ENCODE assay signal across 19 cellular contexts in genomic region chr6:167493961-167494697, GRCh38.
A peak's percentile ranks its signal among the peaks of the same experiment; 100 is the strongest.
DNase-seq lines count a peak whose midpoint lies in the region; ATAC-seq and TF ChIP-seq lines count a peak whose summit lies in the region.
"Had no signal": no experiment of that assay in that cellular context is flagged by ENCODE, and none has a peak within 500 bp of the region (broad histone marks: within the 10 kb centered on the region; RNA-seq: fewer than 3 reads in every experiment).

No MANE protein-coding gene starts in this region.

- H3K4me3 ChIP-seq in heart left ventricle = no peak overlapping the region
- H3K4me3 ChIP-seq: esophagus muscularis mucosa, K562, smooth muscle cell had no signal

- H3K4me1 ChIP-seq in heart left ventricle = peaks cover 0 to 31% (median 14%) of the 10 kb centered on the region in 12 donors

- no peaks in the 10 kb centered on the region for H3K36me3 ChIP-seq in heart left ventricle
- H3K36me3 ChIP-seq: esophagus muscularis mucosa had no signal

- no peaks in the 10 kb centered on the region for H3K36me3 Mint-ChIP-seq in brain
- peaks cover 3% of the 10 kb centered on the region for H3K36me3 Mint-ChIP-seq in nephron (ENCODE audit: low read depth)
- H3K36me3 Mint-ChIP-seq in stimulated activated naive B cell treated with anti-CD40 and anti-IgM and Interleukin-4, amounts not matched to agents 10 μg/mL and 1 μg/mL and 100 μg/mL, for 72 hours = no peaks in the 10 kb centered on the region
- no peaks in the 10 kb centered on the region for H3K36me3 Mint-ChIP-seq in type B pancreatic cell
- H3K36me3 Mint-ChIP-seq in CD4-positive, alpha-beta T cell (ENCODE audit: low read depth) = no peaks in the 10 kb centered on the region
- H3K36me3 Mint-ChIP-seq: natural killer cell treated with Interleukin-12 subunit alpha and Interleukin-12 subunit beta and Interleukin-15 and Interleukin-18, amount 100 ng/mL, for 72 hours; stimulated activated memory B cell treated with anti-CD40 and anti-IgM and Interleukin-4, amounts not matched to agents 10 μg/mL and 1 μg/mL and 100 μg/mL, for 72 hours had no signal

- H3K27ac ChIP-seq in heart left ventricle = peak overlapping the region in 2 of 12 donors; percentile 34
- H3K27ac ChIP-seq in CD4-positive, alpha-beta T cell (ENCODE audit: low read depth, low read length) = no peak overlapping the region
- H3K27ac ChIP-seq: esophagus muscularis mucosa had no signal

- ATAC-seq in heart left ventricle (peak; percentile 71 to 88 (median 80)), HG03442 (IDR thresholded peaks at IDR 0.05; ENCODE audit: unreplicated experiment) (no peak), HG02610 (IDR thresholded peaks at IDR 0.05; ENCODE audit: unreplicated experiment) (no peak)
- no peak for ATAC-seq in stimulated activated naive B cell treated with anti-CD40 and anti-IgM and Interleukin-4, amounts not matched to agents 10 μg/mL and 1 μg/mL and 100 μg/mL, for 72 hours (replicated peaks)
- ATAC-seq in CD4-positive, alpha-beta T cell (ENCODE audit: poor library complexity) = no peak
- ATAC-seq: K562; stimulated activated memory B cell treated with anti-CD40 and anti-IgM and Interleukin-4, amounts not matched to agents 10 μg/mL and 1 μg/mL and 100 μg/mL, for 72 hours had no signal

- CTCF ChIA-PET in CD4-positive, alpha-beta T cell (lab: Charles Lee) = no interaction called here

- peaks cover 6% of the 10 kb centered on the region for H3K27me3 Mint-ChIP-seq in brain
- H3K27me3 Mint-ChIP-seq in nephron (ENCODE audit: low read depth) = peaks cover 9% of the 10 kb centered on the region
- peaks cover 19 to 20% of the 10 kb centered on the region in 2 donors for H3K27me3 Mint-ChIP-seq in stimulated activated naive B cell treated with anti-CD40 and anti-IgM and Interleukin-4, amounts not matched to agents 10 μg/mL and 1 μg/mL and 100 μg/mL, for 72 hours
- peaks cover 10% of the 10 kb centered on the region for H3K27me3 Mint-ChIP-seq in type B pancreatic cell
- peaks cover 18% of the 10 kb centered on the region for H3K27me3 Mint-ChIP-seq in CD4-positive, alpha-beta T cell
- H3K27me3 Mint-ChIP-seq: stimulated activated memory B cell treated with anti-CD40 and anti-IgM and Interleukin-4, amounts not matched to agents 10 μg/mL and 1 μg/mL and 100 μg/mL, for 72 hours had no signal

- DNase-seq in heart left ventricle = peak; percentile 59 to 84 (median 62)
- DNase-seq in stimulated activated naive B cell treated with anti-CD40 and anti-IgM and Interleukin-4, amounts not matched to agents 10 μg/mL and 1 μg/mL and 100 μg/mL, for 72 hours = no peak
- DNase-seq in type B pancreatic cell (ENCODE audit: extremely low spot score, unreplicated experiment) = no peak
- DNase-seq in CD4-positive, alpha-beta T cell = no peak
- DNase-seq: activated CD4-positive, alpha-beta T cell treated with anti-CD3 and anti-CD28 coated beads, Interleukin-2, amount 10 ng/mL, durations not matched to agents 7 days and 5 days; activated naive CD4-positive, alpha-beta T cell treated with anti-CD3 and anti-CD28 coated beads, Interleukin-2, amount 50 U/mL, for 16 hours; AML-193; NCI-H1048; NCI-H2227 treated with DMSO at 0.1 percent for 48 hours; SIG-M5 had no signal

- H3K4me3 Mint-ChIP-seq in brain (peak overlapping the region in 2 of 5 experiments; percentile 9 to 50), nephron (peak overlapping the region; percentile 3 to 31 (median 20)), type B pancreatic cell (no peak overlapping the region)
- H3K4me3 Mint-ChIP-seq in stimulated activated naive B cell treated with anti-CD40 and anti-IgM and Interleukin-4, amounts not matched to agents 10 μg/mL and 1 μg/mL and 100 μg/mL, for 72 hours = no peak overlapping the region
- H3K4me3 Mint-ChIP-seq in CD4-positive, alpha-beta T cell = no peak overlapping the region
- H3K4me3 Mint-ChIP-seq: activated CD4-positive, alpha-beta T cell treated with anti-CD3 and anti-CD28 coated beads, Interleukin-2, amount 10 ng/mL, durations not matched to agents 7 days and 5 days; natural killer cell treated with Interleukin-12 subunit alpha and Interleukin-12 subunit beta and Interleukin-15 and Interleukin-18, amount 100 ng/mL, for 72 hours; stimulated activated memory B cell treated with anti-CD40 and anti-IgM and Interleukin-4, amounts not matched to agents 10 μg/mL and 1 μg/mL and 100 μg/mL, for 72 hours had no signal

- no peaks in the 10 kb centered on the region for H3K27me3 ChIP-seq in heart left ventricle
- no peaks in the 10 kb centered on the region for H3K27me3 ChIP-seq in CD4-positive, alpha-beta T cell (ENCODE audit: control insufficient read depth, insufficient read depth, low read length)

- no peaks in the 10 kb centered on the region for H3K9me3 ChIP-seq in heart left ventricle
- H3K9me3 ChIP-seq in CD4-positive, alpha-beta T cell (ENCODE audit: control insufficient read depth, low read length) = no peaks in the 10 kb centered on the region
- H3K9me3 ChIP-seq: esophagus muscularis mucosa had no signal

- POLR2A ChIA-PET in CD4-positive, alpha-beta T cell (lab: Charles Lee) = no interaction called here

- TF ChIP-seq CTCF in brain (conservative IDR thresholded peaks at IDR 0.05) = no peak
- no peak for TF ChIP-seq CTCF in heart left ventricle (IDR thresholded peaks at IDR 0.05)
- TF ChIP-seq CTCF in nephron (IDR thresholded peaks at IDR 0.05; ENCODE audit: unreplicated experiment in 3 of 3) = no peak
- no peak for TF ChIP-seq CTCF in type B pancreatic cell (conservative IDR thresholded peaks at IDR 0.05)
- TF ChIP-seq CTCF in CD4-positive, alpha-beta T cell (IDR thresholded peaks at IDR 0.05) = no peak

- peaks cover 77% of the 10 kb centered on the region for H3K4me1 Mint-ChIP-seq in brain
- peaks cover 51% of the 10 kb centered on the region for H3K4me1 Mint-ChIP-seq in nephron
- no peaks in the 10 kb centered on the region for H3K4me1 Mint-ChIP-seq in stimulated activated naive B cell treated with anti-CD40 and anti-IgM and Interleukin-4, amounts not matched to agents 10 μg/mL and 1 μg/mL and 100 μg/mL, for 72 hours
- peaks cover 24% of the 10 kb centered on the region for H3K4me1 Mint-ChIP-seq in type B pancreatic cell (ENCODE audit: unreplicated experiment)
- H3K4me1 Mint-ChIP-seq in CD4-positive, alpha-beta T cell (ENCODE audit: low read depth) = no peaks in the 10 kb centered on the region
- H3K4me1 Mint-ChIP-seq: activated CD4-positive, alpha-beta T cell treated with anti-CD3 and anti-CD28 coated beads, Interleukin-2, amount 10 ng/mL, durations not matched to agents 7 days and 5 days; stimulated activated memory B cell treated with anti-CD40 and anti-IgM and Interleukin-4, amounts not matched to agents 10 μg/mL and 1 μg/mL and 100 μg/mL, for 72 hours had no signal

- TF ChIP-seq POLR2A in heart left ventricle (IDR thresholded peaks at IDR 0.05) = no peak

- peaks cover 0 to 12% (median 2%) of the 10 kb centered on the region in 5 experiments for H3K9me3 Mint-ChIP-seq in brain
- H3K9me3 Mint-ChIP-seq in nephron = no peaks in the 10 kb centered on the region
- H3K9me3 Mint-ChIP-seq in stimulated activated naive B cell treated with anti-CD40 and anti-IgM and Interleukin-4, amounts not matched to agents 10 μg/mL and 1 μg/mL and 100 μg/mL, for 72 hours = peaks cover 7 to 13% of the 10 kb centered on the region in 2 donors
- no peaks in the 10 kb centered on the region for H3K9me3 Mint-ChIP-seq in type B pancreatic cell
- no peaks in the 10 kb centered on the region for H3K9me3 Mint-ChIP-seq in CD4-positive, alpha-beta T cell
- H3K9me3 Mint-ChIP-seq: natural killer cell treated with Interleukin-12 subunit alpha and Interleukin-12 subunit beta and Interleukin-15 and Interleukin-18, amount 100 ng/mL, for 72 hours had no signal

- intact Hi-C loops in heart left ventricle (cut with DNase I) = loop anchor here in 1 of 10 donors (5.0 kb wide), 1 partner anchor 53 kb away; no protein-coding TSS in a partner anchor
- intact Hi-C loops in CD4-positive, alpha-beta T cell (cut with DNase I, micrococcal nuclease) = no loop called here

- H3K27ac Mint-ChIP-seq in brain (peak overlapping the region; percentile 21 to 95 (median 65)), nephron (peak overlapping the region; percentile 81 to 96 (median 83)), type B pancreatic cell (no peak overlapping the region)
- H3K27ac Mint-ChIP-seq in stimulated activated naive B cell treated with anti-CD40 and anti-IgM and Interleukin-4, amounts not matched to agents 10 μg/mL and 1 μg/mL and 100 μg/mL, for 72 hours = peak overlapping the region; percentile 33
- H3K27ac Mint-ChIP-seq in CD4-positive, alpha-beta T cell = no peak overlapping the region
- H3K27ac Mint-ChIP-seq: activated CD4-positive, alpha-beta T cell treated with anti-CD3 and anti-CD28 coated beads, Interleukin-2, amount 10 ng/mL, durations not matched to agents 7 days and 5 days; natural killer cell treated with Interleukin-12 subunit alpha and Interleukin-12 subunit beta and Interleukin-15 and Interleukin-18, amount 100 ng/mL, for 72 hours; stimulated activated memory B cell treated with anti-CD40 and anti-IgM and Interleukin-4, amounts not matched to agents 10 μg/mL and 1 μg/mL and 100 μg/mL, for 72 hours had no signal

- WGBS in heart left ventricle, 4 donors = 75 to 79% (median 76%) methylated on average over 29 of the region's 29 CpGs

Comparison
In these comparisons a context has a peak if more than half of its experiments do, and no peak if none do; other contexts are left out.
1. H3K27ac Mint-ChIP-seq: peak in brain (5 of 5), nephron (3 of 3) and stimulated activated naive B cell treated with anti-CD40 and anti-IgM and Interleukin-4, amounts not matched to agents 10 μg/mL and 1 μg/mL and 100 μg/mL, for 72 hours (single experiment); none in type B pancreatic cell (single experiment) and CD4-positive, alpha-beta T cell (single experiment).
2. H3K4me3 Mint-ChIP-seq: peak in nephron (3 of 3); none in stimulated activated naive B cell treated with anti-CD40 and anti-IgM and Interleukin-4, amounts not matched to agents 10 μg/mL and 1 μg/mL and 100 μg/mL, for 72 hours (0 of 2), type B pancreatic cell (single experiment) and CD4-positive, alpha-beta T cell (single experiment).
3. ATAC-seq: peak in heart left ventricle (4 of 4); none in stimulated activated naive B cell treated with anti-CD40 and anti-IgM and Interleukin-4, amounts not matched to agents 10 μg/mL and 1 μg/mL and 100 μg/mL, for 72 hours (0 of 2), HG03442 (single experiment), HG02610 (single experiment) and CD4-positive, alpha-beta T cell (single experiment).
4. DNase-seq: peak in heart left ventricle (5 of 5); none in stimulated activated naive B cell treated with anti-CD40 and anti-IgM and Interleukin-4, amounts not matched to agents 10 μg/mL and 1 μg/mL and 100 μg/mL, for 72 hours (single experiment), type B pancreatic cell (single experiment) and CD4-positive, alpha-beta T cell (0 of 10).